1 cellular context compared by ENCODE assay signal in genomic region chr20:59620860-59621485, GRCh38.
A peak's percentile ranks its signal among the peaks of the same experiment; 100 is the strongest.
TF ChIP-seq lines count a peak whose summit lies in the region.

No MANE protein-coding gene starts in this region.

TF ChIP-seq in HepG2, 621 proteins besides CTCF, POLR2A, EP300 and RAD21:
- TF ChIP-seq, protein P1, sequence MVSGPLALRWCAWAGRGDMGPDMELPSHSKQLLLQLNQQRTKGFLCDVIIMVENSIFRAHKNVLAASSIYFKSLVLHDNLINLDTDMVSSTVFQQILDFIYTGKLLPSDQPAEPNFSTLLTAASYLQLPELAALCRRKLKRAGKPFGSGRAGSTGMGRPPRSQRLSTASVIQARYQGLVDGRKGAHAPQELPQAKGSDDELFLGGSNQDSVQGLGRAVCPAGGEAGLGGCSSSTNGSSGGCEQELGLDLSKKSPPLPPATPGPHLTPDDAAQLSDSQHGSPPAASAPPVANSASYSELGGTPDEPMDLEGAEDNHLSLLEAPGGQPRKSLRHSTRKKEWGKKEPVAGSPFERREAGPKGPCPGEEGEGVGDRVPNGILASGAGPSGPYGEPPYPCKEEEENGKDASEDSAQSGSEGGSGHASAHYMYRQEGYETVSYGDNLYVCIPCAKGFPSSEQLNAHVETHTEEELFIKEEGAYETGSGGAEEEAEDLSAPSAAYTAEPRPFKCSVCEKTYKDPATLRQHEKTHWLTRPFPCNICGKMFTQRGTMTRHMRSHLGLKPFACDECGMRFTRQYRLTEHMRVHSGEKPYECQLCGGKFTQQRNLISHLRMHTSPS (CRISPR knock-in tag; IDR thresholded peaks at IDR 0.05; ENCODE audit: low read depth): no peak
- peak; percentile 69; the same call in 1 of the 2 replicates for TF ChIP-seq ZNF263 (CRISPR knock-in tag; IDR thresholded peaks at IDR 0.05)
